Comparison of ENCODE assay signal across 23 cellular contexts in genomic region chr9:116544896-116545295, GRCh38.
"Had no signal": no experiment of that assay in that cellular context is flagged by ENCODE, and none has a peak within 500 bp of the region (broad histone marks: within the 10 kb centered on the region; RNA-seq: fewer than 3 reads in every experiment).

No MANE protein-coding gene starts in this region.

- H3K9ac ChIP-seq: parathyroid adenoma had no signal

- H3K9me3 ChIP-seq: adrenal gland, ascending aorta, colonic mucosa, left lung, psoas muscle, spleen, thoracic aorta, uterus had no signal

- H3K27ac ChIP-seq: cardiac muscle cell, colonic mucosa, left lung, parathyroid adenoma, psoas muscle, spleen, thoracic aorta, VCaP had no signal

- DNase-seq: activated CD4-positive, alpha-beta T cell treated with anti-CD3 and anti-CD28 coated beads for 4 hours; activated CD4-positive, alpha-beta T cell treated with anti-CD3 and anti-CD28 coated beads, Interleukin-2, amount 50 U/mL, for 4 hours; activated naive CD4-positive, alpha-beta T cell; activated T-cell treated with anti-CD3 and anti-CD28 coated beads for 4 hours; activated T-cell treated with anti-CD3 and anti-CD28 coated beads, Interleukin-2, amount 50 U/mL, for 72 hours; adrenal gland; cerebellar nuclear complex; colonic mucosa; effector CD8-positive, alpha-beta T cell; left lung; mammary epithelial cell; naive B cell; nucleus accumbens; psoas muscle; spleen; stimulated activated naive CD4-positive, alpha-beta T cell; T-helper 9 cell; uterus had no signal

- H3K27me3 ChIP-seq: adrenal gland, ascending aorta, cardiac muscle cell, colonic mucosa, left lung, spleen, uterus had no signal

- H3K36me3 ChIP-seq: adrenal gland, ascending aorta, cardiac muscle cell, colonic mucosa, left lung, spleen, thoracic aorta, uterus had no signal

- ATAC-seq: activated T-cell treated with anti-CD3 and anti-CD28 coated beads, Interleukin-2, amount 50 U/mL, for 72 hours; psoas muscle had no signal

- H3K4me3 ChIP-seq: adrenal gland, ascending aorta, cardiac muscle cell, colonic mucosa, left lung, psoas muscle, spleen, thoracic aorta, uterus had no signal

- H3K4me1 ChIP-seq: colonic mucosa, parathyroid adenoma, uterus had no signal

- H2AFZ ChIP-seq: parathyroid adenoma had no signal
